Comparison of ENCODE assay signal across 17 cellular contexts in genomic region chr14:56412453-56413434, GRCh38.
DNase-seq lines count a peak whose midpoint lies in the region; ATAC-seq and TF ChIP-seq lines count a peak whose summit lies in the region.
"Had no signal": no experiment of that assay in that cellular context is flagged by ENCODE, and none has a peak within 500 bp of the region (broad histone marks: within the 10 kb centered on the region; RNA-seq: fewer than 3 reads in every experiment).

No MANE protein-coding gene starts in this region.

- ATAC-seq in activated T-cell treated with anti-CD3 and anti-CD28 coated beads, Interleukin-2, amount 50 U/mL, for 4 hours, result peak in 1 of 2 donors; percentile 18
- no peak for ATAC-seq in stimulated activated naive CD8-positive, alpha-beta T cell treated with anti-CD3 and anti-CD28 coated beads, Interleukin-15, amount 100 ng/mL, for 72 hours
- ATAC-seq: esophagus mucosa, K562, SK-N-SH treated with all-trans-retinoic acid at 6 μM for 48 hours had no signal

- H3K27me3 Mint-ChIP-seq in activated T-cell treated with anti-CD3 and anti-CD28 coated beads, Interleukin-2, amount 50 U/mL, for 4 hours (ENCODE audit: low read depth), result peaks cover 4% of the 10 kb centered on the region
- H3K27me3 Mint-ChIP-seq in stimulated activated naive CD8-positive, alpha-beta T cell treated with anti-CD3 and anti-CD28 coated beads, Interleukin-15, amount 100 ng/mL, for 72 hours, result peaks cover 14% of the 10 kb centered on the region

- H3K4me1 ChIP-seq in OCI-LY7 (ENCODE audit: insufficient read depth, low read length, poor library complexity, severe bottlenecking), result no peaks in the 10 kb centered on the region
- no peaks in the 10 kb centered on the region for H3K4me1 ChIP-seq in endocrine pancreas (ENCODE audit: control insufficient read depth, insufficient read depth, low read length)
- no peaks in the 10 kb centered on the region for H3K4me1 ChIP-seq in HAP-1

- H3K36me3 ChIP-seq in OCI-LY7 (ENCODE audit: insufficient read depth, low read length) (no peaks in the 10 kb centered on the region), endocrine pancreas (ENCODE audit: control insufficient read depth, insufficient read depth, low read length) (no peaks in the 10 kb centered on the region), HAP-1 (replicated peaks) (no peaks in the 10 kb centered on the region)
- H3K36me3 ChIP-seq: tibial nerve had no signal

- no peaks in the 10 kb centered on the region for H3K79me2 ChIP-seq in OCI-LY7 (ENCODE audit: insufficient read depth, low read depth, low read length)

- H3K9me2 ChIP-seq in OCI-LY7 (ENCODE audit: insufficient read depth, low read length), result no peaks in the 10 kb centered on the region

- H3K9me3 ChIP-seq in OCI-LY7 (ENCODE audit: low read length) (no peaks in the 10 kb centered on the region), endocrine pancreas (ENCODE audit: control insufficient read depth, low read length) (no peaks in the 10 kb centered on the region), HAP-1 (no peaks in the 10 kb centered on the region)
- H3K9me3 ChIP-seq: tibial nerve had no signal

- peak overlapping the region; percentile 47 for H3K4me3 Mint-ChIP-seq in activated T-cell treated with anti-CD3 and anti-CD28 coated beads, Interleukin-2, amount 50 U/mL, for 4 hours
- peak overlapping the region; percentile 71 to 74 for H3K4me3 Mint-ChIP-seq in stimulated activated naive CD8-positive, alpha-beta T cell treated with anti-CD3 and anti-CD28 coated beads, Interleukin-15, amount 100 ng/mL, for 72 hours

- H3K27ac ChIP-seq in OCI-LY7 (ENCODE audit: low read depth, low read length, poor library complexity, severe bottlenecking), result no peak overlapping the region
- H3K27ac ChIP-seq: tibial nerve had no signal

- in situ Hi-C loops in HAP-1 (cut with MboI; ENCODE audit: low sequenced_read_pairs), result no loop called here

- TF ChIP-seq CTCF in OCI-LY7 (conservative IDR thresholded peaks at IDR 0.05; ENCODE audit: low read length), result no peak

- CTCF ChIA-PET in OCI-LY7 (lab: Charles Lee; ENCODE audit: unreplicated experiment), result no interaction called here

- intact Hi-C loops in OCI-LY7 (cut with micrococcal nuclease; ENCODE audit: unreplicated experiment), result no loop called here

- peak overlapping the region; percentile 79 to 92 for H3K27ac Mint-ChIP-seq in stimulated activated naive CD8-positive, alpha-beta T cell treated with anti-CD3 and anti-CD28 coated beads, Interleukin-15, amount 100 ng/mL, for 72 hours

- no TSS peak for BruUV-seq in OCI-LY7 (replicated peaks; lab: Mats Ljungman, UMichigan)

- POLR2A ChIA-PET in OCI-LY7 (lab: Charles Lee), result no interaction called here

- no peak for DNase-seq in activated T-cell treated with anti-CD3 and anti-CD28 coated beads, Interleukin-2, amount 50 U/mL, for 4 hours
- DNase-seq in activated T-cell treated with anti-CD3 and anti-CD28 coated beads for 4 hours (no peak), OCI-LY7 (ENCODE audit: low spot score) (no peak), activated gamma-delta T cell (lab: John Stamatoyannopoulos, UW) (no peak), NCI-H1048 (lab: John Stamatoyannopoulos, UW) (no peak), HAP-1 (ENCODE audit: low spot score in 2 of 2) (no peak)
- DNase-seq in stimulated activated naive CD8-positive, alpha-beta T cell treated with anti-CD3 and anti-CD28 coated beads, Interleukin-15, amount 100 ng/mL, for 72 hours, result no peak
- DNase-seq: ACHN; activated CD4-positive, alpha-beta T cell treated with anti-CD3 and anti-CD28 coated beads for 4 hours; cerebellar nuclear complex; DMS79; NCI-H2081 had no signal

- no peaks in the 10 kb centered on the region for H4K20me1 ChIP-seq in OCI-LY7 (ENCODE audit: insufficient read depth, low read length)

- no peaks in the 10 kb centered on the region for H3K27me3 ChIP-seq in endocrine pancreas (ENCODE audit: control insufficient read depth, insufficient read depth, low read length)
- H3K27me3 ChIP-seq in HAP-1 (ENCODE audit: low read depth), result 0 out of 2 replicates have a peak, but pooled peaks cover 5% of the 10 kb centered on the region
- H3K27me3 ChIP-seq: tibial nerve had no signal

- H3K4me1 Mint-ChIP-seq in activated T-cell treated with anti-CD3 and anti-CD28 coated beads, Interleukin-2, amount 50 U/mL, for 4 hours (ENCODE audit: low read depth), result peaks cover 10% of the 10 kb centered on the region
- H3K4me1 Mint-ChIP-seq in stimulated activated naive CD8-positive, alpha-beta T cell treated with anti-CD3 and anti-CD28 coated beads, Interleukin-15, amount 100 ng/mL, for 72 hours, result peaks cover 15% of the 10 kb centered on the region

- no peaks in the 10 kb centered on the region for H3K9me3 Mint-ChIP-seq in activated T-cell treated with anti-CD3 and anti-CD28 coated beads, Interleukin-2, amount 50 U/mL, for 4 hours
- H3K9me3 Mint-ChIP-seq in stimulated activated naive CD8-positive, alpha-beta T cell treated with anti-CD3 and anti-CD28 coated beads, Interleukin-15, amount 100 ng/mL, for 72 hours, result peaks cover 0 to 6% of the 10 kb centered on the region in 2 donors

- H3K36me3 Mint-ChIP-seq in activated T-cell treated with anti-CD3 and anti-CD28 coated beads, Interleukin-2, amount 50 U/mL, for 4 hours (ENCODE audit: insufficient read depth), result no peaks in the 10 kb centered on the region

- H3K4me3 ChIP-seq in OCI-LY7 (ENCODE audit: low read depth, low read length, poor library complexity, severe bottlenecking) (no peak overlapping the region), endocrine pancreas (ENCODE audit: control insufficient read depth, insufficient read depth, low read length) (peak overlapping the region; percentile 44), HAP-1 (no peak overlapping the region)
- H3K4me3 ChIP-seq: K562, tibial nerve had no signal

- no peak overlapping the region for H3K9ac ChIP-seq in endocrine pancreas (ENCODE audit: control insufficient read depth, insufficient read depth, low read length)

- H3K4me2 ChIP-seq in OCI-LY7 (ENCODE audit: low read length), result no peak overlapping the region

- peak overlapping the region; percentile 16; the same call in 1 of the 2 replicates for H2AFZ ChIP-seq in OCI-LY7 (ENCODE audit: low read length)
